8 cellular contexts compared by ENCODE assay signal in the genomic region with DNA sequence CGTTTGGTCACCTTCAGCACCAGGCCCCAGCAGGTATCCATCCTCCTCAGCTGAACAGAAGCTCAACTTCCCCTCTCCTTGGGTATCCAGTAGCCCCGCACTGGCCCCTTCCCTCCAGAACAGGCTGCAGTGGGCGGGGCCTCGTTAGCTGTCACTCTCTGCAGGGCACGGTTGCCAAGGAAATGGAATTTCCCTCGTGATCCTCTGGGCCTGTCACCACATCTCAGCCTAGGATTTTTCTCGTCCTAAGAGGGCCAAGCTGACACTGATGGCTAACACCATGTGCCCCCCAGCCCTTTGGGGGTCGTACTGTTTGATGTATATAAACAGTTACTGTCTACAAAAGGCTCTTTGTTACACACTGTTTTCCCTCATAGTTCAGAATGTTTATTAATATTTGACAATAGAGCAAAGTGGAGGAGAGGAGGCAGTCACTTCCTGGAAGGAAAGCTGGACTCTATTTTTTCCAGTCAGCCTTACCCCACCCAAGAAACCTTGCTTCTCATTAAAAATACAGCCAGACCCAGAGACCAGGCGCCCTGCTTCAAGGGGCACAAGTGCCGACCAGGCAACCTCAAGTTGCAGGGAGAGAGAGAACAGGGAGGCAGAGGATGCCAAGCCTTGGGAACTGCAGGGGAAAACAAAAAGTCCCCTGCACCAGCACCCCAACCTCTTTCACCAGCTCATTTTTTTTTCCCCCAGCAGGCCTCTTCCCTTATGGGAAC. TPM values are rescaled to one million over a fixed set of nuclear protein-coding genes. Genes with fewer than 3 reads are reported as not detected.
DNase-seq lines count a peak whose midpoint lies in the region; ATAC-seq, FAIRE-seq and TF ChIP-seq lines count a peak whose summit lies in the region.

No MANE protein-coding gene starts in this region.

- H3K27ac ChIP-seq in OCI-LY3 (ENCODE audit: low read length), result no peak overlapping the region
- H3K27ac ChIP-seq in ovary, result peak overlapping the region in 1 of 2 donors; percentile 61

- ATAC-seq in GM21367 (IDR thresholded peaks at IDR 0.05; ENCODE audit: unreplicated experiment) (peak; percentile 57), HG03469 (IDR thresholded peaks at IDR 0.05; ENCODE audit: unreplicated experiment) (no peak), GM21529 (IDR thresholded peaks at IDR 0.05; ENCODE audit: unreplicated experiment) (no peak)

- no peaks in the 10 kb centered on the region for H3K79me2 ChIP-seq in OCI-LY3 (ENCODE audit: low read length)

- TF ChIP-seq CTCF in OCI-LY3 (IDR thresholded peaks at IDR 0.05; ENCODE audit: low read depth, low read length) (no peak), ovary (IDR thresholded peaks at IDR 0.05) (no peak)

- H2AFZ ChIP-seq in OCI-LY3 (ENCODE audit: low read depth, low read length), result peak overlapping the region; percentile 98

- 22 to 30% (median 25%) methylated on average over 10 of the region's 10 CpGs for WGBS in ovary, 3 donors

- TF ChIP-seq POLR2A in ovary (IDR thresholded peaks at IDR 0.05), result no peak

- H3K27me3 ChIP-seq in OCI-LY3 (ENCODE audit: low read depth, low read length) (0 out of 2 replicates have a peak, but pooled peaks cover 4% of the 10 kb centered on the region), ovary (no peaks in the 10 kb centered on the region)

- H3K4me1 ChIP-seq in OCI-LY3 (ENCODE audit: low read length), result 0 out of 2 replicates have a peak, but pooled peaks cover 6% of the 10 kb centered on the region
- H3K4me1 ChIP-seq in ovary (ENCODE audit: insufficient read depth), result peaks cover 7% of the 10 kb centered on the region

- H4K20me1 ChIP-seq in OCI-LY3 (ENCODE audit: insufficient read depth, low read length), result no peaks in the 10 kb centered on the region

- H3K36me3 ChIP-seq in OCI-LY3 (replicated peaks; ENCODE audit: low read depth, low read length), result no peaks in the 10 kb centered on the region
- H3K36me3 ChIP-seq in ovary, result no peaks in the 10 kb centered on the region

- intact Hi-C loops in ovary (cut with DNase I), result no loop called here

- H3K4me3 ChIP-seq in OCI-LY3 (ENCODE audit: low read length) (peak overlapping the region; percentile 28), ovary (no peak overlapping the region)

- no peak for FAIRE-seq in frontal cortex (lab: Jason Lieb, UNC)

- H3K9me3 ChIP-seq in OCI-LY3 (ENCODE audit: insufficient read depth, low read length) (no peaks in the 10 kb centered on the region), ovary (no peaks in the 10 kb centered on the region)

- no peak overlapping the region for H3K9ac ChIP-seq in OCI-LY3 (ENCODE audit: low read length)

- TF ChIP-seq EP300 in ovary (IDR thresholded peaks at IDR 0.05), result no peak

- H3K4me2 ChIP-seq in OCI-LY3 (ENCODE audit: low read length), result peak overlapping the region; percentile 50

- DNase-seq in CD1c-positive myeloid dendritic cell (ENCODE audit: extremely low spot score) (peak; percentile 10), frontal cortex (ENCODE audit: low spot score in 2 of 2) (peak; percentile 51 to 70), ovary (peak; percentile 45 to 69 (median 63))
- DNase-seq in stimulated activated CD4-positive, alpha-beta T cell treated with anti-CD3 and anti-CD28 coated beads, Interleukin-4, amount 100 ng/mL, for 4 hours, result no peak

RNA-seq across cellular contexts. Expression of a gene that starts 44.5 kb away (rescaled TPM):
- total RNA-seq in frontal cortex (287 TPM), ovary (10 to 100 TPM; 13.1 to 31.2 (median 19.7) TPM)
- 10 to 100 TPM; 30.6 to 58.7 TPM for polyA plus RNA-seq in ovary

Comparison
In these comparisons a context has a peak if more than half of its experiments do, and no peak if none do; other contexts are left out.
1. DNase-seq: peak in CD1c-positive myeloid dendritic cell (single experiment), frontal cortex (2 of 2) and ovary (5 of 5); none in stimulated activated CD4-positive, alpha-beta T cell treated with anti-CD3 and anti-CD28 coated beads, Interleukin-4, amount 100 ng/mL, for 4 hours (0 of 2).